Comparison of ENCODE assay signal across 18 cellular contexts in genomic region chr17:8619294-8619693, GRCh38.
"Had no signal": no experiment of that assay in that cellular context is flagged by ENCODE, and none has a peak within 500 bp of the region (broad histone marks: within the 10 kb centered on the region; RNA-seq: fewer than 3 reads in every experiment).

No MANE protein-coding gene starts in this region.

- H3K27ac Mint-ChIP-seq: dendritic cell treated with granulocyte-macrophage colony-stimulating factor and Interleukin-4, amounts not matched to agents 40 ng/mL and 50 ng/mL, for 4 days; effector memory CD8-positive, alpha-beta T cell; naive thymus-derived CD4-positive, alpha-beta T cell; nephron progenitor cell had no signal

- H3K9me3 Mint-ChIP-seq: dendritic cell treated with granulocyte-macrophage colony-stimulating factor and Interleukin-4, amounts not matched to agents 40 ng/mL and 50 ng/mL, for 4 days; effector memory CD8-positive, alpha-beta T cell had no signal

- DNase-seq: effector memory CD8-positive, alpha-beta T cell; gastrocnemius medialis; heart right ventricle; hypothalamus; kidney glomerular epithelial cell; mesendoderm; naive thymus-derived CD4-positive, alpha-beta T cell; nephron progenitor cell; psoas muscle; retina; sigmoid colon; stimulated activated CD4-positive, alpha-beta T cell treated with anti-CD3 and anti-CD28 coated beads, Interleukin-2, amount 100 ng/mL, for 48 hours; stimulated activated naive CD8-positive, alpha-beta T cell treated with anti-CD3 and anti-CD28 coated beads, Interleukin-15, Interleukin-2, amounts not matched to agents 100 U/mL and 50 U/mL, for 24 hours had no signal

- H3K4me3 Mint-ChIP-seq: dendritic cell treated with granulocyte-macrophage colony-stimulating factor and Interleukin-4, amounts not matched to agents 40 ng/mL and 50 ng/mL, for 4 days; effector memory CD8-positive, alpha-beta T cell; naive thymus-derived CD4-positive, alpha-beta T cell; nephron progenitor cell had no signal

- H3K4me3 ChIP-seq: esophagus muscularis mucosa, gastrocnemius medialis, heart right ventricle, psoas muscle, sigmoid colon, skin epidermis, suprapubic skin, tibial nerve had no signal
